Comparison of ENCODE assay signal across 10 cellular contexts in genomic region chr3:157201648-157202278, GRCh38. TPM values are rescaled to one million over a fixed set of nuclear protein-coding genes. Genes with fewer than 3 reads are reported as not detected.
A peak's percentile ranks its signal among the peaks of the same experiment; 100 is the strongest.
DNase-seq lines count a peak whose midpoint lies in the region; ATAC-seq and TF ChIP-seq lines count a peak whose summit lies in the region.
"Had no signal": no experiment of that assay in that cellular context is flagged by ENCODE, and none has a peak within 500 bp of the region (broad histone marks: within the 10 kb centered on the region; RNA-seq: fewer than 3 reads in every experiment).

No MANE protein-coding gene starts in this region.

- POLR2A ChIA-PET in HEK293T (lab: Yijun Ruan, JAX), result interaction anchor here (1.2 kb wide), 1 partner anchor 41 kb away, joined by 6 read pairs; no protein-coding TSS in a partner anchor

- no peak overlapping the region for H3K27ac ChIP-seq in WERI-Rb-1
- H3K27ac ChIP-seq: BLaER1 had no signal

- peak; percentile 39; the same call in 1 of the 2 replicates for TF ChIP-seq CTCF in WERI-Rb-1 (IDR thresholded peaks at IDR 0.05; ENCODE audit: low read depth, low read length)

- H3K4me3 ChIP-seq in WERI-Rb-1 (ENCODE audit: low read depth, low read length), result no peak overlapping the region
- H3K4me3 ChIP-seq: BLaER1 had no signal

- no peaks in the 10 kb centered on the region for H3K36me3 ChIP-seq in WERI-Rb-1
- H3K36me3 ChIP-seq: BLaER1 had no signal

- peak; percentile 34 for DNase-seq in DMS153 (lab: John Stamatoyannopoulos, UW)
- DNase-seq in DMS153 treated with DMSO at 0.1 percent for 48 hours (lab: John Stamatoyannopoulos, UW; ENCODE audit: unreplicated experiment), result no peak
- peak; percentile 28 for DNase-seq in HEK293T (ENCODE audit: extremely low spot score)
- peak; percentile 66 for DNase-seq in NCI-H1694 (lab: John Stamatoyannopoulos, UW)
- DNase-seq in WERI-Rb-1, result no peak
- no peak for DNase-seq in left ventricle myocardium superior
- DNase-seq in stimulated activated effector memory CD8-positive, alpha-beta T cell treated with anti-CD3 and anti-CD28 coated beads, Interleukin-12 subunit alpha, Interleukin-12 subunit beta, amount 100 ng/mL, for 72 hours (ENCODE audit: low spot score in 2 of 2), result no peak
- DNase-seq: activated naive CD8-positive, alpha-beta T cell treated with anti-CD3 and anti-CD28 coated beads, Interleukin-2, amount 10 ng/mL, durations not matched to agents 7 days and 5 days had no signal

- H3K27me3 ChIP-seq in WERI-Rb-1 (ENCODE audit: insufficient read depth, low read depth, severe bottlenecking), result no peaks in the 10 kb centered on the region
- H3K27me3 ChIP-seq: BLaER1 had no signal

- no peak overlapping the region for H3K4me3 Mint-ChIP-seq in stimulated activated effector memory CD8-positive, alpha-beta T cell treated with anti-CD3 and anti-CD28 coated beads, Interleukin-12 subunit alpha, Interleukin-12 subunit beta, amount 100 ng/mL, for 72 hours
- H3K4me3 Mint-ChIP-seq: activated naive CD8-positive, alpha-beta T cell treated with anti-CD3 and anti-CD28 coated beads, Interleukin-2, amount 10 ng/mL, durations not matched to agents 7 days and 5 days had no signal

- H3K9me3 ChIP-seq in WERI-Rb-1 (ENCODE audit: severe bottlenecking), result no peaks in the 10 kb centered on the region
- H3K9me3 ChIP-seq: BLaER1 had no signal

- peaks cover 4% of the 10 kb centered on the region for H3K9me3 Mint-ChIP-seq in stimulated activated effector memory CD8-positive, alpha-beta T cell treated with anti-CD3 and anti-CD28 coated beads, Interleukin-12 subunit alpha, Interleukin-12 subunit beta, amount 100 ng/mL, for 72 hours

- no peaks in the 10 kb centered on the region for H3K4me1 Mint-ChIP-seq in stimulated activated effector memory CD8-positive, alpha-beta T cell treated with anti-CD3 and anti-CD28 coated beads, Interleukin-12 subunit alpha, Interleukin-12 subunit beta, amount 100 ng/mL, for 72 hours

- no peak overlapping the region for H3K27ac Mint-ChIP-seq in stimulated activated effector memory CD8-positive, alpha-beta T cell treated with anti-CD3 and anti-CD28 coated beads, Interleukin-12 subunit alpha, Interleukin-12 subunit beta, amount 100 ng/mL, for 72 hours
- H3K27ac Mint-ChIP-seq: activated naive CD8-positive, alpha-beta T cell treated with anti-CD3 and anti-CD28 coated beads, Interleukin-2, amount 10 ng/mL, durations not matched to agents 7 days and 5 days had no signal

- H3K36me3 Mint-ChIP-seq in stimulated activated effector memory CD8-positive, alpha-beta T cell treated with anti-CD3 and anti-CD28 coated beads, Interleukin-12 subunit alpha, Interleukin-12 subunit beta, amount 100 ng/mL, for 72 hours, result no peaks in the 10 kb centered on the region

- peak; percentile 29 for ATAC-seq in left ventricle myocardium superior
- peak; percentile 45 for ATAC-seq in stimulated activated effector memory CD8-positive, alpha-beta T cell treated with anti-CD3 and anti-CD28 coated beads, Interleukin-12 subunit alpha, Interleukin-12 subunit beta, amount 100 ng/mL, for 72 hours
- no peak for ATAC-seq in GM21717 (IDR thresholded peaks at IDR 0.05; ENCODE audit: unreplicated experiment)

- CTCF ChIA-PET in HEK293T (lab: Yijun Ruan, JAX), result interaction anchor here (0.6 to 1.2 kb wide), 4 partner anchors 9 to 63 kb away, joined by 3 to 4 read pairs (median 3); no protein-coding TSS in a partner anchor

- intact Hi-C loops in left ventricle myocardium superior (cut with micrococcal nuclease), result no loop called here

TF ChIP-seq in HEK293T, 16 proteins besides CTCF, POLR2A, EP300 and RAD21:
- TF ChIP-seq CTBP1 (IDR thresholded peaks at IDR 0.05; ENCODE audit: borderline replicate concordance) (no peak), PKNOX1 (IDR thresholded peaks at IDR 0.05) (no peak), ZNF384 (IDR thresholded peaks at IDR 0.05) (no peak), ELF4 (IDR thresholded peaks at IDR 0.05) (no peak), L3MBTL2 (conservative IDR thresholded peaks at IDR 0.05) (no peak), ARNT (IDR thresholded peaks at IDR 0.05) (no peak), HDGF (IDR thresholded peaks at IDR 0.05; ENCODE audit: borderline replicate concordance) (no peak), BHLHE40 (IDR thresholded peaks at IDR 0.05; ENCODE audit: borderline replicate concordance) (no peak), TARDBP (IDR thresholded peaks at IDR 0.05) (no peak), NFRKB (IDR thresholded peaks at IDR 0.05) (no peak), FOXK2 (IDR thresholded peaks at IDR 0.05) (no peak), LEF1 (IDR thresholded peaks at IDR 0.05; ENCODE audit: borderline replicate concordance) (no peak), SP1 (IDR thresholded peaks at IDR 0.05) (no peak), SUZ12 (IDR thresholded peaks at IDR 0.05) (no peak), FOXM1 (IDR thresholded peaks at IDR 0.05; ENCODE audit: borderline replicate concordance) (no peak), FOXA1 (IDR thresholded peaks at IDR 0.05) (no peak)

RNA-seq across cellular contexts. Expression of gene CCNL1, which starts 41.8 kb away (rescaled TPM):
- 30.7 TPM for total RNA-seq in left ventricle myocardium superior

Comparison
In these comparisons a context has a peak if more than half of its experiments do, and no peak if none do; other contexts are left out.
1. DNase-seq: peak in DMS153 (single experiment), HEK293T (single experiment) and NCI-H1694 (single experiment); none in DMS153 treated with DMSO at 0.1 percent for 48 hours (single experiment), WERI-Rb-1 (single experiment), left ventricle myocardium superior (single experiment) and stimulated activated effector memory CD8-positive, alpha-beta T cell treated with anti-CD3 and anti-CD28 coated beads, Interleukin-12 subunit alpha, Interleukin-12 subunit beta, amount 100 ng/mL, for 72 hours (0 of 2).